19 cellular contexts compared by ENCODE assay signal in genomic region chr10:19096674-19097073, GRCh38. TPM values are rescaled to one million over a fixed set of nuclear protein-coding genes. Genes with fewer than 3 reads are reported as not detected.
DNase-seq lines count a peak whose midpoint lies in the region; ATAC-seq, FAIRE-seq and TF ChIP-seq lines count a peak whose summit lies in the region.
"Had no signal": no experiment of that assay in that cellular context is flagged by ENCODE, and none has a peak within 500 bp of the region (broad histone marks: within the 10 kb centered on the region; RNA-seq: fewer than 3 reads in every experiment).

No MANE protein-coding gene starts in this region.

- no peak overlapping the region for H3K27ac ChIP-seq in WERI-Rb-1
- H3K27ac ChIP-seq in adrenal gland: no peak overlapping the region
- H3K27ac ChIP-seq in gastroesophageal sphincter: no peak overlapping the region
- H3K27ac ChIP-seq: C4-2B, HL-60 had no signal

- H3K4me1 ChIP-seq in adrenal gland (replicated peaks in 1 of 2) (no peaks in the 10 kb centered on the region), gastroesophageal sphincter (no peaks in the 10 kb centered on the region)
- H3K4me1 ChIP-seq: Caco-2 had no signal

- intact Hi-C loops in adrenal gland (cut with DNase I): no loop called here

- no peaks in the 10 kb centered on the region for H3K27me3 ChIP-seq in WERI-Rb-1 (ENCODE audit: insufficient read depth, low read depth, severe bottlenecking)
- no peaks in the 10 kb centered on the region for H3K27me3 ChIP-seq in adrenal gland
- no peaks in the 10 kb centered on the region for H3K27me3 ChIP-seq in gastroesophageal sphincter

- DNase-seq in D721Med (ENCODE audit: insufficient read length, low spot score) (no peak), NCI-H524 (lab: John Stamatoyannopoulos, UW) (peak; percentile 59 to 83), WERI-Rb-1 (peak; percentile 50), T-cell (no peak), adrenal gland (no peak)
- DNase-seq: AML-193; Caco-2; CD4-positive, alpha-beta T cell; DMS79 treated with DMSO at 0.1 percent for 48 hours; GF-D8; HCEC 1CT had no signal

- H3K4me1 Mint-ChIP-seq in T-cell: no peaks in the 10 kb centered on the region

- POLR2A ChIA-PET in T-cell (lab: Charles Lee): no interaction called here

- CTCF ChIA-PET in T-cell (lab: Charles Lee): no interaction called here

- H3K9me3 Mint-ChIP-seq in T-cell: peaks cover 2 to 5% (median 4%) of the 10 kb centered on the region in 3 donors

- H3K4me3 ChIP-seq in WERI-Rb-1 (ENCODE audit: low read depth, low read length) (no peak overlapping the region), adrenal gland (no peak overlapping the region), gastroesophageal sphincter (no peak overlapping the region)

- no peak for TF ChIP-seq CTCF in D721Med (IDR thresholded peaks at IDR 0.05; ENCODE audit: insufficient read depth, missing control alignments)
- TF ChIP-seq CTCF in WERI-Rb-1 (IDR thresholded peaks at IDR 0.05; ENCODE audit: low read depth, low read length): no peak
- TF ChIP-seq CTCF in adrenal gland (IDR thresholded peaks at IDR 0.05): no peak
- TF ChIP-seq CTCF in gastroesophageal sphincter (IDR thresholded peaks at IDR 0.05): no peak

- no peaks in the 10 kb centered on the region for H3K9me3 ChIP-seq in WERI-Rb-1 (ENCODE audit: severe bottlenecking)
- H3K9me3 ChIP-seq in adrenal gland (replicated peaks in 1 of 3): no peaks in the 10 kb centered on the region
- H3K9me3 ChIP-seq in gastroesophageal sphincter: no peaks in the 10 kb centered on the region
- H3K9me3 ChIP-seq: Caco-2 had no signal

- no peak overlapping the region for H3K27ac Mint-ChIP-seq in T-cell
- H3K27ac Mint-ChIP-seq: CD4-positive, alpha-beta T cell had no signal

- no peaks in the 10 kb centered on the region for H3K27me3 Mint-ChIP-seq in T-cell
- H3K27me3 Mint-ChIP-seq: CD4-positive, alpha-beta T cell had no signal

- TF ChIP-seq EP300 in gastroesophageal sphincter (IDR thresholded peaks at IDR 0.05): no peak

- H3K36me3 ChIP-seq in WERI-Rb-1 (no peaks in the 10 kb centered on the region), adrenal gland (replicated peaks in 1 of 2) (no peaks in the 10 kb centered on the region), gastroesophageal sphincter (no peaks in the 10 kb centered on the region)

- ATAC-seq in T-cell (replicated peaks in 1 of 4): no peak
- no peak for ATAC-seq in HG02623 (IDR thresholded peaks at IDR 0.05; ENCODE audit: unreplicated experiment)
- no peak for ATAC-seq in gastroesophageal sphincter

- WGBS in adrenal gland, 4 donors: 58 to 71% (median 61%) methylated on average over 4 of the region's 4 CpGs
- WGBS in gastroesophageal sphincter (ENCODE audit: low coverage in 1 of 2), 2 donors: 39 to 67% methylated on average over 4 of the region's 4 CpGs

- TF ChIP-seq POLR2A in adrenal gland (IDR thresholded peaks at IDR 0.05) (no peak), gastroesophageal sphincter (IDR thresholded peaks at IDR 0.05) (no peak)

- peak; percentile 25 for FAIRE-seq in D721Med (lab: Jason Lieb, UNC)
- FAIRE-seq: A204.1 had no signal

- no peak overlapping the region for H3K4me3 Mint-ChIP-seq in T-cell
- H3K4me3 Mint-ChIP-seq: CD4-positive, alpha-beta T cell had no signal

- no peaks in the 10 kb centered on the region for H3K36me3 Mint-ChIP-seq in T-cell

RNA-seq across cellular contexts. Expression of gene MALRD1, which starts 48.1 kb away (rescaled TPM):
- total RNA-seq in T-cell (under 1 TPM in 1 of 5 donors, not detected in 4; 0.32 TPM), adrenal gland (1 to 10 TPM in 6 of 8 donors, under 1 TPM in 2; 0.48 to 4.8 (median 1.9) TPM), gastroesophageal sphincter (1 to 10 TPM in 2 of 4 donors, under 1 TPM in 2; 0.50 to 2.8 (median 1.6) TPM)
- polyA plus RNA-seq in adrenal gland: 1 to 10 TPM in 2 of 3 donors, under 1 TPM in 1; 0.48 to 2.4 (median 1.2) TPM
- total RNA-seq: CD4-positive, alpha-beta T cell; H4; HT1080 had no signal
- polyA plus RNA-seq: BJ had no signal

Comparison
In these comparisons a context has a peak if more than half of its experiments do, and no peak if none do; other contexts are left out.
1. DNase-seq: peak in NCI-H524 (2 of 2) and WERI-Rb-1 (single experiment); none in D721Med (single experiment), T-cell (0 of 34) and adrenal gland (0 of 7).